In the genomic region with DNA sequence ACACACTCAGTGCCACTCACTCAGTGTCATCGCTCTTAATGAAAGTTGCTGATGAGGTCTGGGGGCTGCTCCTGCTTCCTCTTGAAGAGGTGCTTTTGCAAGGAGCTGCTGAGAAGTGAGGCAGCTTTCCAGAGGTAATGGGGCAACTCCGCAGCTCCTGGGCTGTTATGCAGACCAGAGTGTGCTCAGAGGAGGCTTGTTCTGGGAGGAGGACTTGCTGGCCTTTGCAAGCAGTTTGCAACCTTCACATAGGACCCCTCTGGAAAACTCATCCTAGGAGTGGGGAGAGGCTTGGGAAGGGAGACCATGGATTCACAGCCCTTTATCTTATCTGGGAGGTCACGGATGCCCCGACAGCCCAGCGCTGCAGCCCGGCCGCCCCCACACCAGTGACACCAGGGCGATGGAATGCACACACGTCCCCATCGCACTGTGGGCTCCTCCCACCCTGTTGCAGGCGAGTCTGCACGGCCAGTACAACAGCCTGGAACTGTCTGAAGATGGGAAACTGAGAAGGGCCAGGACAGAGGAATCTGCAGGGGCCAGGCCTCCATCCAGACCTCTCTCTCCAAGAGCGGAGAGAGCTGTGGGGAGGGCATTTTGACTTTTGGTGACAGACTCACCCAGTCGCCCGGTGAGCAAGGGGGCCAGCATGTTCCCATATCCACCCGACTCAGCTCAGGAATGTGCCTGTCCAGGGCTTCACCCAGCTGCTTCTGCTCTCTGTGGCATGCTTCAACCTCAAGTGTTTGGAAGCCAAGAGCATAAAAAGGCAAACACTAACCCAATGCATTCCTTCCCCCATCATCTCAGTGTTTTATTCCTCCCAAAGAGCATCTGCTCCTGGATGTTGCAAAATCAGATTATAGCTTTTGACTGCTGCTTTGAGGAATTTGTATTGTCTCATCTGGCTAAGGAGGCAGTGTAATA, we compare ENCODE assay signal across 8 cellular contexts.
DNase-seq lines count a peak whose midpoint lies in the region; ATAC-seq and TF ChIP-seq lines count a peak whose summit lies in the region.
"Had no signal": no experiment of that assay in that cellular context is flagged by ENCODE, and none has a peak within 500 bp of the region (broad histone marks: within the 10 kb centered on the region; RNA-seq: fewer than 3 reads in every experiment).

No MANE protein-coding gene starts in this region.

- peak overlapping the region; percentile 98 for H3K56ac ChIP-seq in IMR-90 (ENCODE audit: extremely low read depth, insufficient read depth, low read length)

- peak overlapping the region; percentile 90 for H2AFZ ChIP-seq in IMR-90 (replicated peaks; ENCODE audit: low read length, poor library complexity)

- TF ChIP-seq CTCF in IMR-90 (conservative IDR thresholded peaks at IDR 0.05; ENCODE audit: low read depth, low read length): no peak
- no peak for TF ChIP-seq CTCF in right lobe of liver (IDR thresholded peaks at IDR 0.05)
- TF ChIP-seq CTCF in vagina (IDR thresholded peaks at IDR 0.05): no peak

- no peak overlapping the region for H3K4me3 ChIP-seq in IMR-90 (ENCODE audit: insufficient read depth, low read depth, low read length)
- no peak overlapping the region for H3K4me3 ChIP-seq in right lobe of liver
- no peak overlapping the region for H3K4me3 ChIP-seq in vagina
- H3K4me3 ChIP-seq: gastrocnemius medialis had no signal

- in situ Hi-C loops in IMR-90 (cut with MboI; ENCODE audit: low sequenced_read_pairs): loop anchor here (10.0 kb wide), 1 partner anchor 59 kb away; no protein-coding TSS in a partner anchor

- BruUV-seq in IMR-90 (replicated peaks; lab: Mats Ljungman, UMichigan): no TSS peak

- H3K9me1 ChIP-seq in IMR-90 (ENCODE audit: insufficient read depth, low read length): peaks cover 49% of the 10 kb centered on the region

- CTCF ChIA-PET in IMR-90 (lab: Yijun Ruan, JAX): no interaction called here

- H3K36me3 ChIP-seq in IMR-90 (ENCODE audit: control insufficient read depth, insufficient read depth, low read length) (no peaks in the 10 kb centered on the region), right lobe of liver (no peaks in the 10 kb centered on the region), vagina (no peaks in the 10 kb centered on the region)
- H3K36me3 ChIP-seq: gastrocnemius medialis had no signal

- dilution Hi-C loops in IMR-90 (cut with HindIII; ENCODE audit: low sequenced_read_pairs, unreplicated experiment): no loop called here

- peak overlapping the region; percentile 95 for H3K27ac ChIP-seq in IMR-90 (ENCODE audit: insufficient read depth, low read length)
- no peak overlapping the region for H3K27ac ChIP-seq in right lobe of liver
- H3K27ac ChIP-seq in vagina: peak overlapping the region; percentile 68
- H3K27ac ChIP-seq: gastrocnemius medialis had no signal

- H4K91ac ChIP-seq in IMR-90 (ENCODE audit: insufficient read depth, low read depth, low read length): peak overlapping the region; percentile 100

- peak overlapping the region; percentile 99 for H4K5ac ChIP-seq in IMR-90 (ENCODE audit: low read depth, low read length)

- H2BK20ac ChIP-seq in IMR-90 (ENCODE audit: low read depth, low read length): peak overlapping the region; percentile 100

- DNase-seq in IMR-90: peak; percentile 98
- peak; percentile 68 for DNase-seq in dedifferentiated amniotic fluid mesenchymal stem cell (ENCODE audit: extremely low spot score)
- peak in 2 of 3 donors; percentile 26 to 45 for DNase-seq in right lobe of liver
- DNase-seq in vagina (ENCODE audit: extremely low spot score in 2 of 2): no peak
- no peak for DNase-seq in DMS79 (lab: John Stamatoyannopoulos, UW)
- no peak for DNase-seq in GM19238 (ENCODE audit: insufficient read length, low spot score)
- DNase-seq: gastrocnemius medialis had no signal

- H2AK9ac ChIP-seq in IMR-90 (replicated peaks; ENCODE audit: low read depth, low read length, poor library complexity): peak overlapping the region; percentile 100

- peak overlapping the region; percentile 100 for H2BK5ac ChIP-seq in IMR-90 (ENCODE audit: low read depth, low read length, poor library complexity, severe bottlenecking)

- intact Hi-C loops in IMR-90 (cut with micrococcal nuclease) (loop anchor here (2.0 to 10.0 kb wide), 4 partner anchors 59 to 349 kb away; a partner anchor contains a TSS), right lobe of liver (cut with DNase I) (no loop called here), vagina (cut with DNase I) (no loop called here)

- peaks cover 58% of the 10 kb centered on the region for H3K4me1 ChIP-seq in IMR-90 (ENCODE audit: control insufficient read depth, insufficient read depth, low read length)
- no peaks in the 10 kb centered on the region for H3K4me1 ChIP-seq in right lobe of liver
- H3K4me1 ChIP-seq in vagina: peaks cover 44% of the 10 kb centered on the region

- POLR2A ChIA-PET in IMR-90 (lab: Charles Lee; ENCODE audit: unreplicated experiment): interaction anchor here (0.6 kb wide), 1 partner anchor 964 kb away, joined by 3 read pairs; no protein-coding TSS in a partner anchor

- peak overlapping the region; percentile 84 for H3K9ac ChIP-seq in IMR-90 (ENCODE audit: low read depth, low read length)

- peak; percentile 29 for TF ChIP-seq RAD21 in IMR-90 (IDR thresholded peaks at IDR 0.05; ENCODE audit: low read length)

- peak overlapping the region; percentile 98 for H2BK15ac ChIP-seq in IMR-90 (ENCODE audit: low read depth, low read length)

- H4K20me1 ChIP-seq in IMR-90 (ENCODE audit: insufficient read depth, low read length): no peaks in the 10 kb centered on the region

- H3K18ac ChIP-seq in IMR-90 (ENCODE audit: low read depth, low read length): peak overlapping the region; percentile 100

- ATAC-seq in IMR-90 (ENCODE audit: low read depth) (peak; percentile 77), right lobe of liver (peak in 2 of 4 donors; percentile 6 to 56), HG02588 (IDR thresholded peaks at IDR 0.05; ENCODE audit: unreplicated experiment) (no peak)
- ATAC-seq: gastrocnemius medialis had no signal

- peak overlapping the region; percentile 100 for H2BK120ac ChIP-seq in IMR-90 (ENCODE audit: low read depth, low read length)

- H3K4ac ChIP-seq in IMR-90 (ENCODE audit: low read depth, low read length): peak overlapping the region; percentile 100

- peaks cover 6 to 57% of the 10 kb centered on the region in 2 experiments for H3K79me1 ChIP-seq in IMR-90 (ENCODE audit: low read depth in 1 of 2, low read length in 2 of 2)

- peak overlapping the region; percentile 100 for H3K14ac ChIP-seq in IMR-90 (replicated peaks; ENCODE audit: low read depth, low read length)

- H2AK5ac ChIP-seq in IMR-90 (ENCODE audit: low read depth, low read length): peak overlapping the region; percentile 100

- peak overlapping the region; percentile 100 for H3K23ac ChIP-seq in IMR-90 (ENCODE audit: low read depth, low read length)

- 0% methylated on average over 2 of the region's 16 CpGs; no CpG with 5 or more reads in 1 of the 2 experiments for WGBS in IMR-90 (ENCODE audit: extremely low coverage in 2 of 2, insufficient read length in 1 of 2), 2 experiments
- WGBS in right lobe of liver (ENCODE audit: insufficient coverage, low coverage, low lambda C conversion rate, missing lambda C conversion rate): 51% methylated on average over 7 of the region's 16 CpGs

- TF ChIP-seq POLR2A in IMR-90 (IDR thresholded peaks at IDR 0.05; ENCODE audit: low read depth, low read length): peak; percentile 76
- TF ChIP-seq POLR2A in right lobe of liver (IDR thresholded peaks at IDR 0.05): no peak
- TF ChIP-seq POLR2A in vagina (IDR thresholded peaks at IDR 0.05): no peak

- peak overlapping the region; percentile 67 for H3K4me2 ChIP-seq in IMR-90 (ENCODE audit: low read depth, low read length)

- H3K9me3 ChIP-seq in IMR-90 (ENCODE audit: control insufficient read depth, insufficient read depth, low read length) (no peaks in the 10 kb centered on the region), right lobe of liver (no peaks in the 10 kb centered on the region), vagina (no peaks in the 10 kb centered on the region)
- H3K9me3 ChIP-seq: gastrocnemius medialis had no signal

- H3K27me3 ChIP-seq in IMR-90 (ENCODE audit: control insufficient read depth, insufficient read depth, low read length) (no peaks in the 10 kb centered on the region), right lobe of liver (no peaks in the 10 kb centered on the region), vagina (no peaks in the 10 kb centered on the region)

- peak overlapping the region; percentile 94 to 100 for H4K8ac ChIP-seq in IMR-90 (ENCODE audit: low read depth in 2 of 2, low read length in 2 of 2)

TF ChIP-seq in IMR-90, 13 proteins besides CTCF, POLR2A, EP300 and RAD21 (continues in another document):
- TF ChIP-seq, protein P1, sequence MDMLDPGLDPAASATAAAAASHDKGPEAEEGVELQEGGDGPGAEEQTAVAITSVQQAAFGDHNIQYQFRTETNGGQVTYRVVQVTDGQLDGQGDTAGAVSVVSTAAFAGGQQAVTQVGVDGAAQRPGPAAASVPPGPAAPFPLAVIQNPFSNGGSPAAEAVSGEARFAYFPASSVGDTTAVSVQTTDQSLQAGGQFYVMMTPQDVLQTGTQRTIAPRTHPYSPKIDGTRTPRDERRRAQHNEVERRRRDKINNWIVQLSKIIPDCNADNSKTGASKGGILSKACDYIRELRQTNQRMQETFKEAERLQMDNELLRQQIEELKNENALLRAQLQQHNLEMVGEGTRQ (IDR thresholded peaks at IDR 0.05; ENCODE audit: low read depth, low read length): no peak
- TF ChIP-seq CHD1 (IDR thresholded peaks at IDR 0.05; ENCODE audit: low read depth, low read length): peak; percentile 32; the same call in 1 of the 2 replicates
- peak; percentile 73 for TF ChIP-seq MAZ (IDR thresholded peaks at IDR 0.05; ENCODE audit: borderline replicate concordance, low read depth, low read length)
- TF ChIP-seq, protein P2, sequence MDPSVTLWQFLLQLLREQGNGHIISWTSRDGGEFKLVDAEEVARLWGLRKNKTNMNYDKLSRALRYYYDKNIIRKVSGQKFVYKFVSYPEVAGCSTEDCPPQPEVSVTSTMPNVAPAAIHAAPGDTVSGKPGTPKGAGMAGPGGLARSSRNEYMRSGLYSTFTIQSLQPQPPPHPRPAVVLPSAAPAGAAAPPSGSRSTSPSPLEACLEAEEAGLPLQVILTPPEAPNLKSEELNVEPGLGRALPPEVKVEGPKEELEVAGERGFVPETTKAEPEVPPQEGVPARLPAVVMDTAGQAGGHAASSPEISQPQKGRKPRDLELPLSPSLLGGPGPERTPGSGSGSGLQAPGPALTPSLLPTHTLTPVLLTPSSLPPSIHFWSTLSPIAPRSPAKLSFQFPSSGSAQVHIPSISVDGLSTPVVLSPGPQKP (IDR thresholded peaks at IDR 0.05; ENCODE audit: borderline replicate concordance, low read depth, low read length): no peak
- TF ChIP-seq RCOR1 (IDR thresholded peaks at IDR 0.05; ENCODE audit: insufficient replicate concordance, low read length): peak; percentile 40
- TF ChIP-seq CEBPB (IDR thresholded peaks at IDR 0.05; ENCODE audit: low read depth, low read length): peak; percentile 96
- 0 out of 2 replicates have a peak, but pooled peaks have one; percentile 9 for TF ChIP-seq SMC3 (IDR thresholded peaks at IDR 0.05; ENCODE audit: low read depth, low read length)
- no peak for TF ChIP-seq RFX5 (IDR thresholded peaks at IDR 0.05; ENCODE audit: low read depth, low read length)
- peak; percentile 70 for TF ChIP-seq BHLHE40 (IDR thresholded peaks at IDR 0.05; ENCODE audit: low read depth, low read length)
- TF ChIP-seq MXI1 (IDR thresholded peaks at IDR 0.05; ENCODE audit: borderline replicate concordance, low read depth, low read length): no peak

Comparison
In these comparisons a context has a peak if more than half of its experiments do, and no peak if none do; other contexts are left out.
1. DNase-seq: peak in IMR-90 (single experiment), dedifferentiated amniotic fluid mesenchymal stem cell (single experiment) and right lobe of liver (2 of 3); none in vagina (0 of 2), DMS79 (single experiment) and GM19238 (single experiment).
2. H3K27ac ChIP-seq: peak in IMR-90 (single experiment) and vagina (single experiment); none in right lobe of liver (0 of 3).